Comparison of ENCODE assay signal across 19 cellular contexts in the genomic region with DNA sequence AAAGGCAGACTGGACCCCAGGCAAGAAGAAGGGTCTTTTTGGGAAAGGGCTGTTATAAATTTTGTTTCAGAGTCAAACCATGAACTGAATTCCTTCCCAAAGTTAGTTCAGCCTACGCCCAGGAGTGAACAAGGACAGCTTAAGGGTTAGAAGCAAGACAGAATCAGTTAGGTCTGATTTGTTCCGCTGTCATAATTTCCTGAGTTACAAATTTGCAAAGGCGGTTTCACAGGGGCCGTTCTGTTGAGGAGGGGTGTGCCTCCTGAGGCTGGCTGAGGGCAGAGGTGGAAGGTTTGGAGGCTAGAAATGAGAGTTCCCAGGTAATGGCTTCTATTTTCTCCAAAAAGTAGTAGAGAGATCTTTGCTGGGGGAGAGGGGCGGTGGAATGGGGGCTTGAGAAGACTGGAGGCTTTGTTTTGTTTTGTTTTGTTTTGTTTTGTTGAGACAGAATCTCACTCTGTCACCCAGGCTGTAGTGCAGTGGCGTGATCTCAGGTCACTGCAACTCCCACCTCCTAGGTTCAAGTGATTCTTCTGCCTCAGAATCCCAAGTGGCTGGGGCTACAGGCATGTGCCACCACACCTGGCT. TPM values are rescaled to one million over a fixed set of nuclear protein-coding genes. Genes with fewer than 3 reads are reported as not detected.
DNase-seq lines count a peak whose midpoint lies in the region; ATAC-seq and TF ChIP-seq lines count a peak whose summit lies in the region.
"Had no signal": no experiment of that assay in that cellular context is flagged by ENCODE, and none has a peak within 500 bp of the region (broad histone marks: within the 10 kb centered on the region; RNA-seq: fewer than 3 reads in every experiment).

No MANE protein-coding gene starts in this region.

- ATAC-seq in GM23338 = no peak
- ATAC-seq in HG03108 (IDR thresholded peaks at IDR 0.05; ENCODE audit: unreplicated experiment) = no peak
- ATAC-seq in GM21526 (IDR thresholded peaks at IDR 0.05; ENCODE audit: low FRiP score, unreplicated experiment) = no peak
- ATAC-seq: activated CD4-positive, CD25-positive, alpha-beta regulatory T cell treated with anti-CD3 and anti-CD28 coated beads, Interleukin-2, amount 50 U/mL, for 24 hours; activated CD8-positive, alpha-beta T cell treated with anti-CD3 and anti-CD28 coated beads, Interleukin-2, amount 10 ng/mL, durations not matched to agents 7 days and 5 days; left lobe of liver; naive thymus-derived CD8-positive, alpha-beta T cell had no signal

- peaks cover 17% of the 10 kb centered on the region; the same call in 1 of the 2 replicates for H3F3A ChIP-seq in GM23338 (replicated peaks; ENCODE audit: low read depth)

- peaks cover 25% of the 10 kb centered on the region for H3K4me1 Mint-ChIP-seq in GM23338

- peaks cover 62% of the 10 kb centered on the region for H3K27me3 Mint-ChIP-seq in GM23338 (ENCODE audit: insufficient read depth, low read depth, poor library complexity)

- H3K36me3 ChIP-seq in GM23338 (ENCODE audit: insufficient read depth) = no peaks in the 10 kb centered on the region
- no peaks in the 10 kb centered on the region for H3K36me3 ChIP-seq in SJCRH30
- no peaks in the 10 kb centered on the region for H3K36me3 ChIP-seq in thyroid gland
- H3K36me3 ChIP-seq: sigmoid colon had no signal

- DNase-seq in GM23338 (ENCODE audit: low spot score) (no peak), SJCRH30 (peak in 1 of 2 experiments; percentile 61), thyroid gland (no peak)
- DNase-seq in activated effector memory CD4-positive, alpha-beta T cell treated with Interleukin-2 at 50 U/mL for 16 hours = no peak
- DNase-seq: activated CD8-positive, alpha-beta T cell treated with anti-CD3 and anti-CD28 coated beads, Interleukin-2, amount 10 ng/mL, durations not matched to agents 7 days and 5 days; activated naive CD4-positive, alpha-beta T cell; amniotic stem cell; CD4-positive, alpha-beta memory T cell; naive thymus-derived CD8-positive, alpha-beta T cell; NCI-H1092 treated with DMSO at 0.1 percent for 48 hours; NCI-H2029; sigmoid colon; stimulated activated CD8-positive, alpha-beta memory T cell treated with anti-CD3 and anti-CD28 coated beads, Interleukin-4, amount 100 ng/mL, for 48 hours; SW 1271 had no signal

- peak overlapping the region; percentile 41; the same call in 2 of the 3 replicates for H3K4me3 Mint-ChIP-seq in GM23338
- H3K4me3 Mint-ChIP-seq: activated CD8-positive, alpha-beta T cell treated with anti-CD3 and anti-CD28 coated beads, Interleukin-2, amount 10 ng/mL, durations not matched to agents 7 days and 5 days; CD4-positive, alpha-beta memory T cell had no signal

- H3K27me3 ChIP-seq in GM23338 (ENCODE audit: insufficient read depth) (peaks cover 81% of the 10 kb centered on the region), SJCRH30 (no peaks in the 10 kb centered on the region), layer of hippocampus (ENCODE audit: control insufficient read depth, insufficient read depth, low read length) (peaks cover 2% of the 10 kb centered on the region), thyroid gland (no peaks in the 10 kb centered on the region)

- H3K9me3 Mint-ChIP-seq in GM23338 = no peaks in the 10 kb centered on the region
- H3K9me3 Mint-ChIP-seq: CD4-positive, alpha-beta memory T cell; naive thymus-derived CD8-positive, alpha-beta T cell had no signal

- H3K4me3 ChIP-seq in GM23338 = no peak overlapping the region; the same call in 1 of the 2 replicates
- H3K4me3 ChIP-seq in SJCRH30 = peak overlapping the region; percentile 9; the same call in 1 of the 2 replicates
- no peak overlapping the region for H3K4me3 ChIP-seq in thyroid gland (replicated peaks in 1 of 3)
- H3K4me3 ChIP-seq: sigmoid colon had no signal

- H3K36me3 Mint-ChIP-seq in GM23338 (ENCODE audit: low read depth) = no peaks in the 10 kb centered on the region
- H3K36me3 Mint-ChIP-seq: CD4-positive, alpha-beta memory T cell had no signal

- no peaks in the 10 kb centered on the region for H3K79me2 ChIP-seq in GM23338 (replicated peaks; ENCODE audit: insufficient read depth)

- TF ChIP-seq CTCF in GM23338 (conservative IDR thresholded peaks at IDR 0.05; ENCODE audit: low read depth in 2 of 2) (no peak), thyroid gland (IDR thresholded peaks at IDR 0.05) (no peak)

- H3K4me1 ChIP-seq in GM23338 (ENCODE audit: insufficient read depth) (peaks cover 22% of the 10 kb centered on the region; the same call in 1 of the 2 replicates), SJCRH30 (peaks cover 15% of the 10 kb centered on the region), thyroid gland (peaks cover 16 to 23% of the 10 kb centered on the region in 2 donors)

- no peak overlapping the region for H3K27ac Mint-ChIP-seq in GM23338
- H3K27ac Mint-ChIP-seq: activated CD8-positive, alpha-beta T cell treated with anti-CD3 and anti-CD28 coated beads, Interleukin-2, amount 10 ng/mL, durations not matched to agents 7 days and 5 days had no signal

- H3K9me2 ChIP-seq in GM23338 (ENCODE audit: insufficient read depth) = no peaks in the 10 kb centered on the region

- H3K4me2 ChIP-seq in GM23338 = peak overlapping the region; percentile 59; the same call in 1 of the 2 replicates

- H2AFZ ChIP-seq in GM23338 = peak overlapping the region; percentile 63; the same call in 1 of the 2 replicates

- 46 to 55% methylated on average over 6 of the region's 6 CpGs for WGBS in thyroid gland, 2 donors

- no peak for TF ChIP-seq POLR2A in thyroid gland (IDR thresholded peaks at IDR 0.05)

- H4K20me1 ChIP-seq in GM23338 (replicated peaks; ENCODE audit: insufficient read depth) = no peaks in the 10 kb centered on the region

- intact Hi-C loops in thyroid gland (cut with DNase I) = loop anchor here (10.0 kb wide), 1 partner anchor 122 kb away; no protein-coding TSS in a partner anchor

- no peaks in the 10 kb centered on the region for H3K9me3 ChIP-seq in SJCRH30 (replicated peaks)
- no peaks in the 10 kb centered on the region for H3K9me3 ChIP-seq in thyroid gland
- H3K9me3 ChIP-seq: sigmoid colon had no signal

- H3K27ac ChIP-seq in GM23338 (ENCODE audit: low read depth) (no peak overlapping the region), SJCRH30 (peak overlapping the region; percentile 32), layer of hippocampus (ENCODE audit: low read depth, low read length) (peak overlapping the region; percentile 83), thyroid gland (peak overlapping the region in 2 of 3 donors; percentile 49 to 66)
- H3K27ac ChIP-seq: sigmoid colon had no signal

TF ChIP-seq in GM23338, 12 proteins besides CTCF, POLR2A, EP300 and RAD21 (continues in another document):
- TF ChIP-seq CREB1 (CRISPR knock-in tag; IDR thresholded peaks at IDR 0.05; ENCODE audit: low read depth) (no peak), NANOG (IDR thresholded peaks at IDR 0.05; ENCODE audit: borderline replicate concordance) (no peak), EZH2phosphoT487 (IDR thresholded peaks at IDR 0.05; ENCODE audit: unreplicated experiment) (no peak), EZH2 (IDR thresholded peaks at IDR 0.05; ENCODE audit: low read depth, unreplicated experiment) (no peak), POLR2AphosphoS5 (IDR thresholded peaks at IDR 0.05; ENCODE audit: low read depth) (no peak), STAT1 (IDR thresholded peaks at IDR 0.05; ENCODE audit: unreplicated experiment) (no peak), ZNF114 (CRISPR knock-in tag; IDR thresholded peaks at IDR 0.05) (no peak), JUNB (IDR thresholded peaks at IDR 0.05; ENCODE audit: unreplicated experiment) (no peak)

RNA-seq across cellular contexts. Expression of gene CERCAM, which starts 4.1 kb away (rescaled TPM):
- 5.6 and 7.9 TPM in 2 replicates for total RNA-seq in GM23338 (2014; rRNA removed; shearing (Covaris generic))
- 2.7 TPM in 2 replicates for polyA plus RNA-seq in GM23338 (2016; fragmentation: Nextera tagmentation; extraction: Ambion mirVana)
- 27.7 and 28.0 TPM in 2 replicates for total RNA-seq in SJCRH30 (2014; rRNA removed; shearing (Covaris generic))
- total RNA-seq in thyroid gland = 10 to 100 TPM; 22.3 to 35.4 (median 27.2) TPM

RNA-seq across cellular contexts. Expression of gene ODF2, which starts 39.3 kb away (rescaled TPM):
- total RNA-seq in GM23338 (2014; rRNA removed; shearing (Covaris generic)) = 23.5 and 26.9 TPM in 2 replicates
- 13.2 and 17.5 TPM in 2 replicates for polyA plus RNA-seq in GM23338 (2016; fragmentation: Nextera tagmentation; extraction: Ambion mirVana)
- total RNA-seq in SJCRH30 (2014; rRNA removed; shearing (Covaris generic)) = 63.8 and 64.9 TPM in 2 replicates
- 10 to 100 TPM; 21.9 to 25.5 (median 22.4) TPM for total RNA-seq in thyroid gland

RNA-seq across cellular contexts. Expression of gene URM1, which starts 45.4 kb away (rescaled TPM):
- 45.3 and 47.8 TPM in 2 replicates for total RNA-seq in GM23338 (2014; rRNA removed; shearing (Covaris generic))
- 27.9 and 28.6 TPM in 2 replicates for polyA plus RNA-seq in GM23338 (2016; fragmentation: Nextera tagmentation; extraction: Ambion mirVana)
- 74.2 and 77.5 TPM in 2 replicates for total RNA-seq in SJCRH30 (2014; rRNA removed; shearing (Covaris generic))
- total RNA-seq in thyroid gland = 10 to 100 TPM; 24.3 to 39.4 (median 31.2) TPM
